In the genomic region with DNA sequence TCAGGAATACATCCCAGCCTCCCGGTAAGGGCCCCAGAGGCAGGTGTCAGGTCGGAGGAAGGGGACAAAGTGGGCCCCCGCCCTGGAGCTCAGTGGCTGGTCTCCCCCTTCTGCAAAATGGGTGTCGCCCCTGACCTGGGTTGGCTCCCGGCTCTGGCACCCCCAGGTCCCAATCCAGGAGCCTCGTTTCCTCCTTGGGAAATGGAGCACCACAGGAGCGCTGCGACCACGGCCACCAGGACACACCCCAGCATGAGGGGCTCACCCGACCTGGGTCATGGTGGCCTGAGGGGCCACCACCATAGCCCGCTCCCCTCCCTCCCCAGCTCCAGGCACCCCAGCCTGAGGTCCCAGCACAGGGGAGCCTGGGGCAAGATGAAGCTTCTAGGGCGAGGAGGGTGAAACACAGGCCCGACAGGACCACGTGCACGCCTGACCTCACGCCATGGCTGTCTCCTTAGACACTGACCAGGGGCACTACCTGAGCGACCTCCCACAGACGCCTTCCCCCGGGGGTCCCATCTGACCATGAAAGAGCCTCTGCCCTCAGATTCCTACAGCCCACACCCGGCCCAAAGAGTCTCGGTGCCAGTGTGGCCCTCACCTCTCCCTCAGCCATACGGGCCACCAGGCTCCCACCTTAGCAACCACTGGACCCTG, we compare ENCODE assay signal across 1 cellular context.
TF ChIP-seq lines count a peak whose summit lies in the region.

No MANE protein-coding gene starts in this region.

TF ChIP-seq in endothelial cell of umbilical vein, 7 proteins besides CTCF, POLR2A, EP300 and RAD21:
- TF ChIP-seq EZH2 (IDR thresholded peaks at IDR 0.05; ENCODE audit: borderline replicate concordance, low read depth, low read length, severe bottlenecking) (no peak), POLR2AphosphoS5 (IDR thresholded peaks at IDR 0.05; ENCODE audit: insufficient read depth, low read depth, low read length) (peak; percentile 2)
